9 cellular contexts compared by ENCODE assay signal in the genomic region with DNA sequence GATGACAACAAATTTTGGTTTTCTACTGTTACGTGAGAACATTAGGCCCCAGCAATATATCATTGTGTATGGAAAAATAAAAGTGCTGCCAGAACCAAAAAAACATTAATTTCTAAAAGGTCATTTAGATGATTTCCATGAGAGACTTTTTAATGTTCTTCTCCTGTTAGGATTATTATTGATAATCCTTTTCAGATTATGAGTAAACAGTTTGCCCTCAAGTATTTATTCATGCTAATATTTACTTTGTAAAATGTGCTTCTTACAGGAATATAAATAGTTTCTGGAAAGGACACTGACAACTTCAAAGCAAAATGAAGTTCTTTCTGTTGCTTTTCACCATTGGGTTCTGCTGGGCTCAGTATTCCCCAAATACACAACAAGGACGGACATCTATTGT. TPM values are rescaled to one million over a fixed set of nuclear protein-coding genes. Genes with fewer than 3 reads are reported as not detected.
A peak's percentile ranks its signal among the peaks of the same experiment; 100 is the strongest.
DNase-seq lines count a peak whose midpoint lies in the region; ATAC-seq, FAIRE-seq and TF ChIP-seq lines count a peak whose summit lies in the region.
"Not testable (repeated sequence)": the region's sequence is repeated elsewhere in the genome, so short reads cannot be mapped to it uniquely, and the experiment has no call there.
"Had no signal": no experiment of that assay in that cellular context is flagged by ENCODE, and none has a peak within 500 bp of the region (broad histone marks: within the 10 kb centered on the region; RNA-seq: fewer than 3 reads in every experiment).

A gene (plus strand): TSS at position 301 of the 400 bp plus-strand sequence. CDS start 14 bp downstream, at position 315.

- H3K36me3 Mint-ChIP-seq in CD8-positive, alpha-beta T cell, result peaks cover 43% of the 10 kb centered on the region

- intact Hi-C loops in CD8-positive, alpha-beta T cell (cut with DNase I, micrococcal nuclease); ascending aorta (cut with DNase I); pancreas (cut with DNase I): not testable (repeated sequence)

- FAIRE-seq in frontal cortex (lab: Jason Lieb, UNC); pancreas (lab: Jason Lieb, UNC): not testable (repeated sequence)

- H3K9me3 ChIP-seq in CD8-positive, alpha-beta T cell (ENCODE audit: low read length); ascending aorta; right atrium auricular region; mononuclear cell (ENCODE audit: low read depth, low read length); pancreas: not testable (repeated sequence)

- H3K27ac ChIP-seq in CD8-positive, alpha-beta T cell (ENCODE audit: low read depth, low read length); ascending aorta; right atrium auricular region: not testable (repeated sequence)
- H3K27ac ChIP-seq in pancreas, result peak within 1 kb of the TSS; percentile 22 to 71 (median 44)

- not testable (repeated sequence) for H3K4me1 ChIP-seq in CD8-positive, alpha-beta T cell (ENCODE audit: insufficient read depth, low read length); ascending aorta; right atrium auricular region; mononuclear cell (ENCODE audit: insufficient read depth, low read length); pancreas

- H3K4me1 Mint-ChIP-seq in CD8-positive, alpha-beta T cell (ENCODE audit: low read depth), result not testable (repeated sequence)

- POLR2A ChIA-PET in CD8-positive, alpha-beta T cell (lab: Charles Lee), result not testable (repeated sequence)

- H3K9me3 Mint-ChIP-seq in CD8-positive, alpha-beta T cell, result not testable (repeated sequence)

- not testable (repeated sequence) for H3K27ac Mint-ChIP-seq in CD8-positive, alpha-beta T cell

- not testable (repeated sequence) for ATAC-seq in CD8-positive, alpha-beta T cell; pancreas

- H3K36me3 ChIP-seq in CD8-positive, alpha-beta T cell (ENCODE audit: insufficient read depth, low read length); ascending aorta; right atrium auricular region; pancreas: not testable (repeated sequence)

- CTCF ChIA-PET in CD8-positive, alpha-beta T cell (lab: Charles Lee), result not testable (repeated sequence)

- H3K27me3 Mint-ChIP-seq in CD8-positive, alpha-beta T cell (ENCODE audit: low read depth), result not testable (repeated sequence)

- DNase-seq in CD8-positive, alpha-beta T cell; ascending aorta (ENCODE audit: low spot score in 2 of 2); frontal cortex (ENCODE audit: low spot score in 2 of 2); right atrium auricular region (ENCODE audit: low spot score); pancreas; ureter (ENCODE audit: low spot score): not testable (repeated sequence)

- not testable (repeated sequence) for H3K4me3 Mint-ChIP-seq in CD8-positive, alpha-beta T cell

- 29 to 45% methylated on average over 2 of the region's 2 CpGs for WGBS in pancreas, 2 donors

- not testable (repeated sequence) for TF ChIP-seq CTCF in CD8-positive, alpha-beta T cell (IDR thresholded peaks at IDR 0.05); ascending aorta (IDR thresholded peaks at IDR 0.05); right atrium auricular region (IDR thresholded peaks at IDR 0.05); pancreas (IDR thresholded peaks at IDR 0.05); subcutaneous adipose tissue (IDR thresholded peaks at IDR 0.05; ENCODE audit: low read depth)

- not testable (repeated sequence) for H3K4me3 ChIP-seq in CD8-positive, alpha-beta T cell (ENCODE audit: low read depth, low read length); ascending aorta; right atrium auricular region; mononuclear cell (ENCODE audit: low read length)
- peak within 1 kb of the TSS in 3 of 4 donors; percentile 21 to 31 (median 23) for H3K4me3 ChIP-seq in pancreas

- H3K27me3 ChIP-seq in CD8-positive, alpha-beta T cell (ENCODE audit: insufficient read depth, low read length); ascending aorta; right atrium auricular region; mononuclear cell (ENCODE audit: insufficient read depth, low read length); pancreas: not testable (repeated sequence)

RNA-seq across cellular contexts. Expression of the gene that starts here (rescaled TPM):
- 10 to 100 TPM; 27.0 to 30.9 TPM for total RNA-seq in CD8-positive, alpha-beta T cell
- total RNA-seq in ascending aorta (10.7 TPM), frontal cortex (146 TPM), right atrium auricular region (10 to 100 TPM; 25.1 to 37.1 TPM), mononuclear cell (30.1 TPM), pancreas (1,000 to 10,000 TPM in 3 of 6 donors, 100 to 1,000 TPM in 3; 343 to 2,598 (median 964) TPM), subcutaneous adipose tissue (10 to 100 TPM; 47.1 to 66.3 (median 53.3) TPM), ureter (38.0 TPM)
- 100 to 1,000 TPM; 318 to 597 TPM for polyA plus RNA-seq in pancreas
- total RNA-seq: A172 had no signal
